33 cellular contexts compared by ENCODE assay signal in genomic region chr19:29176981-29177754, GRCh38.
"Had no signal": no experiment of that assay in that cellular context is flagged by ENCODE, and none has a peak within 500 bp of the region (broad histone marks: within the 10 kb centered on the region; RNA-seq: fewer than 3 reads in every experiment).

No MANE protein-coding gene starts in this region.

- H3K27ac ChIP-seq: adrenal gland, cardiac muscle cell, VCaP had no signal

- H3K27me3 ChIP-seq: adrenal gland, cardiac muscle cell had no signal

- FAIRE-seq: astrocyte, bronchial epithelial cell, TTC549 had no signal

- H3K36me3 ChIP-seq: adrenal gland, cardiac muscle cell had no signal

- ATAC-seq: activated CD8-positive, alpha-beta T cell treated with anti-CD3 and anti-CD28 coated beads for 36 hours; activated naive CD4-positive, alpha-beta T cell treated with anti-CD3 and anti-CD28 coated beads, Interleukin-2, amount 50 U/mL, for 72 hours; activated T-cell treated with anti-CD3 and anti-CD28 coated beads, Interleukin-2, amount 50 U/mL, for 4 hours; activated T-cell treated with anti-CD3 and anti-CD28 coated beads, Interleukin-2, amount 50 U/mL, for 72 hours; activated T-helper 17 cell treated with anti-CD3 and anti-CD28 coated beads, Interleukin-2, amount 50 U/mL, for 72 hours had no signal

- DNase-seq: activated B cell treated with CpG ODN at 0.5 μM for 24 hours; activated CD4-positive, alpha-beta memory T cell treated with anti-CD3 and anti-CD28 coated beads for 36 hours; activated CD4-positive, alpha-beta T cell treated with anti-CD3 and anti-CD28 coated beads for 4 hours; activated CD4-positive, alpha-beta T cell treated with anti-CD3 and anti-CD28 coated beads, Interleukin-2, amount 10 ng/mL, durations not matched to agents 24 days and 14 days; activated CD4-positive, alpha-beta T cell treated with anti-CD3 and anti-CD28 coated beads, Interleukin-2, amount 50 U/mL, for 1 hour; activated CD4-positive, alpha-beta T cell treated with anti-CD3 and anti-CD28 coated beads, Interleukin-2, amount 50 U/mL, for 4 hours; activated CD4-positive, CD25-positive, alpha-beta regulatory T cell treated with anti-CD3 and anti-CD28 coated beads, Interleukin-2, amount 50 U/mL, for 72 hours; activated CD8-positive, alpha-beta memory T cell treated with anti-CD3 and anti-CD28 coated beads, Interleukin-2, amount 50 U/mL, for 4 hours; activated CD8-positive, alpha-beta T cell treated with anti-CD3 and anti-CD28 coated beads for 36 hours; activated effector memory CD4-positive, alpha-beta T cell treated with anti-CD3 and anti-CD28 coated beads, Interleukin-2, amount 50 U/mL, for 16 hours; activated gamma-delta T cell treated with Interleukin-2 at 50 U/mL for 16 hours; activated naive CD4-positive, alpha-beta T cell; activated naive CD4-positive, alpha-beta T cell treated with anti-CD3 and anti-CD28 coated beads for 36 hours; activated naive CD4-positive, alpha-beta T cell treated with anti-CD3 and anti-CD28 coated beads, Interleukin-2, amount 50 U/mL, for 16 hours; activated naive CD8-positive, alpha-beta T cell treated with anti-CD3 and anti-CD28 coated beads for 36 hours; activated T-cell treated with anti-CD3 and anti-CD28 coated beads for 4 hours; activated T-cell treated with anti-CD3 and anti-CD28 coated beads, Interleukin-2, amount 50 U/mL, for 1 hour; activated T-cell treated with anti-CD3 and anti-CD28 coated beads, Interleukin-2, amount 50 U/mL, for 4 hours; activated T-cell treated with anti-CD3 and anti-CD28 coated beads, Interleukin-2, amount 50 U/mL, for 72 hours; adrenal gland; amniotic stem cell; aorta; caudate nucleus; cerebellar nuclear complex; T-helper 2 cell; T-helper 9 cell had no signal

- H3K4me1 ChIP-seq: adrenal gland had no signal

- H3K4me3 ChIP-seq: adrenal gland, cardiac muscle cell had no signal
